In the genomic region with DNA sequence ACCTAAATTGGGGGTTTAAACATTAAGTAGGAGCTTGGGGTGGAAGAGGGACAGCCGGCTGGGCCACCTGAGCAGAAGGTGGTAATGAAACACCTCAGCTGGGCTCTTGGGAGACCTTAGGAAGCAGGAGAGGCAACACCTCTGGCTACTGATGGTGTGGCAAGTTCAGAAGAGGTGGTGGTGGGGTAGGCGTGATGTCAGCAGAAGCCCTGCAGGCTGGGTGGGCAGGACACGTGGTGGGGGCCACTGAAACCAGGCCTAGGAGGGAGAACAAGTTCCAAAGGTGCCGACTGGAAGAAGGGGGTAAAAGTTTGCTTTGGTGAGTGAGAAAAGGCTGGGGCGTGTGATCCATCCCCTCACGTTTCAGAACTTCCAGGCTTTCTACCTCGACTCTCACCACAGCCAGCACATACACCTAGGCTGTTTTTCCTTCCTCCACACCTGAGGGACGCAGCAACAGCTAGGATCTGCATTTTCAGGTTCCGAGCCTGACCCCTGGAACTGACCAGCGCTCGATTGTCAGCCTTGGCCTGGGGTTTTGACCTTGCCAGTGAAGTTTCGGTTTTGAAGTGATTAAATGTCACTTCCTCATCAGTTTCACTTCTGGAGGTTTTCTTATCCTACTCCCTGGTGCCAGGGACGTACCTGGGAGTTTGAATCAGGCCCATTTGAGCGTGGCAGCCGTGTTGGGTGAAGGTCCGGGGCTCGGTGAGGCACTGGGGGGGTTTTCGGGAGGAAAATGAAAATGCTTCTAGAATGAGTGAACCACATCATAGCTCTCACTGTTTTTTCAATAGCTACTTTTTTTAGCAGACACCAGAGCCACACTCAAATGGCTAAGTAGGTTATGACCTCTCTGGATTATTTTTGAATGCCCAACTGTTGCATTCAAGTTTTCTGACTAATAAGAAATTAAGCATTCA, we compare ENCODE assay signal across 12 cellular contexts. TPM values are rescaled to one million over a fixed set of nuclear protein-coding genes. Genes with fewer than 3 reads are reported as not detected.
DNase-seq lines count a peak whose midpoint lies in the region; ATAC-seq, FAIRE-seq and TF ChIP-seq lines count a peak whose summit lies in the region.
"Had no signal": no experiment of that assay in that cellular context is flagged by ENCODE, and none has a peak within 500 bp of the region (broad histone marks: within the 10 kb centered on the region; RNA-seq: fewer than 3 reads in every experiment).

No MANE protein-coding gene starts in this region.

- peaks cover 69% of the 10 kb centered on the region for H3K36me3 Mint-ChIP-seq in activated naive CD4-positive, alpha-beta T cell treated with anti-CD3 and anti-CD28 coated beads, Interleukin-2, amount 10 ng/mL, durations not matched to agents 7 days and 5 days
- H3K36me3 Mint-ChIP-seq in activated CD8-positive, alpha-beta T cell treated with anti-CD3 and anti-CD28 coated beads for 36 hours (ENCODE audit: low read depth): peaks cover 21% of the 10 kb centered on the region

- no peak for TF ChIP-seq RAD21 in HepG2 (CRISPR knock-in tag; IDR thresholded peaks at IDR 0.05)

- H3K4me1 ChIP-seq in HepG2 (ENCODE audit: insufficient read depth, low read length) (peaks cover 21% of the 10 kb centered on the region), thyroid gland (peaks cover 16 to 50% of the 10 kb centered on the region in 2 donors)
- H3K4me1 ChIP-seq: BE2C had no signal

- TF ChIP-seq EP300 in HepG2 (IDR thresholded peaks at IDR 0.05; ENCODE audit: low read depth in 2 of 2, low read length in 2 of 2): no peak
- TF ChIP-seq EP300 in HepG2 (CRISPR knock-in tag; IDR thresholded peaks at IDR 0.05; ENCODE audit: borderline replicate concordance): no peak

- no peak overlapping the region for H3K4me2 ChIP-seq in HepG2 (ENCODE audit: low read depth, low read length)

- H3K9ac ChIP-seq in HepG2 (ENCODE audit: insufficient read depth, low read depth, low read length): no peak overlapping the region

- ATAC-seq in activated CD8-positive, alpha-beta T cell treated with anti-CD3 and anti-CD28 coated beads for 36 hours: no peak
- ATAC-seq in HepG2 (no peak), GM18867 (IDR thresholded peaks at IDR 0.05; ENCODE audit: unreplicated experiment) (no peak)

- FAIRE-seq in HepG2 (lab: Jason Lieb, UNC): no peak

- H3K4me3 ChIP-seq in HepG2 (replicated peaks in 1 of 3; ENCODE audit: insufficient read depth in 1 of 3, low read depth in 2 of 3, low read length in 3 of 3) (no peak overlapping the region), thyroid gland (replicated peaks in 1 of 3) (no peak overlapping the region)

- TF ChIP-seq POLR2A in HepG2 (IDR thresholded peaks at IDR 0.05; ENCODE audit: insufficient read depth in 1 of 2, low read depth in 2 of 2, low read length in 2 of 2) (no peak), thyroid gland (IDR thresholded peaks at IDR 0.05) (no peak)

- H3K9me3 ChIP-seq in HepG2 (ENCODE audit: low read length): no peaks in the 10 kb centered on the region
- H3K9me3 ChIP-seq in thyroid gland: no peaks in the 10 kb centered on the region
- H3K9me3 ChIP-seq: BE2C had no signal

- H3K4me1 Mint-ChIP-seq in activated naive CD4-positive, alpha-beta T cell treated with anti-CD3 and anti-CD28 coated beads, Interleukin-2, amount 10 ng/mL, durations not matched to agents 7 days and 5 days: peaks cover 91% of the 10 kb centered on the region
- peaks cover 73% of the 10 kb centered on the region for H3K4me1 Mint-ChIP-seq in activated CD8-positive, alpha-beta T cell treated with anti-CD3 and anti-CD28 coated beads for 36 hours (ENCODE audit: low read depth)

- TF ChIP-seq CTCF in activated CD8-positive, alpha-beta T cell treated with anti-CD3 and anti-CD28 coated beads for 36 hours (IDR thresholded peaks at IDR 0.05): no peak
- TF ChIP-seq CTCF in HepG2 (CRISPR knock-in tag; IDR thresholded peaks at IDR 0.05) (no peak), thyroid gland (IDR thresholded peaks at IDR 0.05) (no peak)

- H2AFZ ChIP-seq in HepG2 (ENCODE audit: low read length): no peak overlapping the region

- intact Hi-C loops in activated CD8-positive, alpha-beta T cell treated with anti-CD3 and anti-CD28 coated beads for 36 hours (cut with micrococcal nuclease): no loop called here
- intact Hi-C loops in HepG2 (cut with micrococcal nuclease; ENCODE audit: unreplicated experiment) (no loop called here), thyroid gland (cut with DNase I) (no loop called here)

- no peaks in the 10 kb centered on the region for H3K9me3 Mint-ChIP-seq in activated naive CD4-positive, alpha-beta T cell treated with anti-CD3 and anti-CD28 coated beads, Interleukin-2, amount 10 ng/mL, durations not matched to agents 7 days and 5 days
- H3K9me3 Mint-ChIP-seq in activated CD8-positive, alpha-beta T cell treated with anti-CD3 and anti-CD28 coated beads for 36 hours: no peaks in the 10 kb centered on the region

- POLR2A ChIA-PET in activated CD8-positive, alpha-beta T cell treated with anti-CD3 and anti-CD28 coated beads for 36 hours (lab: Charles Lee): interaction anchor here (0.6 to 1.3 kb wide), 3 partner anchors 9 to 32 kb away, joined by 3 to 4 read pairs (median 3); no protein-coding TSS in a partner anchor
- POLR2A ChIA-PET in HepG2 (lab: Yijun Ruan, JAX): interaction anchor here (1.3 to 1.5 kb wide), 2 partner anchors 9 to 12 kb away, joined by 3 to 4 read pairs; no protein-coding TSS in a partner anchor

- WGBS in HepG2 (ENCODE audit: low lambda C conversion rate): 96% methylated on average over 18 of the region's 18 CpGs
- WGBS in thyroid gland, 2 donors: 76 to 81% methylated on average over 18 of the region's 18 CpGs

- no peak for DNase-seq in activated naive CD4-positive, alpha-beta T cell treated with anti-CD3 and anti-CD28 coated beads, Interleukin-2, amount 10 ng/mL, durations not matched to agents 7 days and 5 days
- DNase-seq in activated naive CD4-positive, alpha-beta T cell (lab: John Stamatoyannopoulos, UW): no peak
- DNase-seq in activated CD8-positive, alpha-beta T cell treated with anti-CD3 and anti-CD28 coated beads for 36 hours: no peak
- no peak for DNase-seq in HepG2 (ENCODE audit: low spot score)
- peak; percentile 28 to 61 for DNase-seq in thyroid gland
- DNase-seq in SIG-M5 treated with dmso at 0.1 percent for 504 hours (lab: John Stamatoyannopoulos, UW; ENCODE audit: unreplicated experiment): no peak
- DNase-seq in cortex of kidney (lab: John Stamatoyannopoulos, UW): no peak
- DNase-seq: BE2C, erythroblast, NCI-H82 had no signal

- no peaks in the 10 kb centered on the region for H3K79me2 ChIP-seq in HepG2 (ENCODE audit: insufficient read depth, low read length)

- in situ Hi-C loops in HepG2 (cut with HindIII; ENCODE audit: extremely low pct_ligation_motif_present, low pct_unique_long_range_greater_than_20kb): no loop called here

- CTCF ChIA-PET in activated naive CD4-positive, alpha-beta T cell treated with anti-CD3 and anti-CD28 coated beads, Interleukin-2, amount 10 ng/mL, durations not matched to agents 7 days and 5 days (lab: Charles Lee): no interaction called here
- CTCF ChIA-PET in activated CD8-positive, alpha-beta T cell treated with anti-CD3 and anti-CD28 coated beads for 36 hours (lab: Charles Lee): interaction anchor here (1.1 to 2.0 kb wide), 4 partner anchors 36 to 146 kb away, joined by 3 to 6 read pairs (median 5); no protein-coding TSS in a partner anchor
- CTCF ChIA-PET in HepG2 (lab: Yijun Ruan, JAX; ENCODE audit: low intra/inter-chr PET ratio, low total read pairs): no interaction called here

- peak overlapping the region; percentile 81 for H3K27ac Mint-ChIP-seq in activated naive CD4-positive, alpha-beta T cell treated with anti-CD3 and anti-CD28 coated beads, Interleukin-2, amount 10 ng/mL, durations not matched to agents 7 days and 5 days
- H3K27ac Mint-ChIP-seq in activated CD8-positive, alpha-beta T cell treated with anti-CD3 and anti-CD28 coated beads for 36 hours: peak overlapping the region; percentile 72

- no TSS peak for BruUV-seq in HepG2 (replicated peaks; lab: Mats Ljungman, UMichigan)

- H4K20me1 ChIP-seq in HepG2 (ENCODE audit: insufficient read depth, low read length): peaks cover 4% of the 10 kb centered on the region; the same call in 1 of the 2 replicates

- H3K36me3 ChIP-seq in HepG2 (replicated peaks in 1 of 2; ENCODE audit: control insufficient read depth in 1 of 2, insufficient read depth in 2 of 2, low read length in 2 of 2) (peaks cover 44 to 69% of the 10 kb centered on the region in 2 experiments), thyroid gland (peaks cover 35 to 52% of the 10 kb centered on the region in 2 donors)

- H3K27ac ChIP-seq in HepG2 (ENCODE audit: extremely low read length, insufficient read depth, low read length) (no peak overlapping the region), thyroid gland (peak overlapping the region; percentile 12 to 74 (median 33))
- H3K27ac ChIP-seq: HL-60 had no signal

- no peaks in the 10 kb centered on the region for H3K27me3 Mint-ChIP-seq in activated naive CD4-positive, alpha-beta T cell treated with anti-CD3 and anti-CD28 coated beads, Interleukin-2, amount 10 ng/mL, durations not matched to agents 7 days and 5 days
- no peaks in the 10 kb centered on the region for H3K27me3 Mint-ChIP-seq in activated CD8-positive, alpha-beta T cell treated with anti-CD3 and anti-CD28 coated beads for 36 hours

- H3K27me3 ChIP-seq in HepG2 (ENCODE audit: control insufficient read depth in 1 of 2, insufficient read depth in 2 of 2, low read length in 2 of 2) (no peaks in the 10 kb centered on the region), thyroid gland (no peaks in the 10 kb centered on the region)
- H3K27me3 ChIP-seq: BE2C had no signal

- no peak overlapping the region for H3K4me3 Mint-ChIP-seq in activated naive CD4-positive, alpha-beta T cell treated with anti-CD3 and anti-CD28 coated beads, Interleukin-2, amount 10 ng/mL, durations not matched to agents 7 days and 5 days
- H3K4me3 Mint-ChIP-seq in activated CD8-positive, alpha-beta T cell treated with anti-CD3 and anti-CD28 coated beads for 36 hours: no peak overlapping the region

RNA-seq across cellular contexts. Expression of a gene that starts 10.0 kb away (rescaled TPM):
- 1 to 10 TPM; 8.2 to 9.5 TPM for total RNA-seq in activated CD8-positive, alpha-beta T cell treated with anti-CD3 and anti-CD28 coated beads for 36 hours
- total RNA-seq in HepG2 (2016; rRNA removed; fragmentation: Illumina TruSeq; extraction: Trizol) (8.4 TPM in 2 replicates), thyroid gland (10 to 100 TPM; 31.5 to 50.6 (median 36.3) TPM)
- total RNA-seq in HepG2 (2016; cell fraction: cytosol; rRNA removed; fragmentation: Illumina TruSeq; extraction: Trizol; ENCODE audit: low read depth): 7.1 and 8.0 TPM in 2 replicates
- 6.0 and 8.2 TPM in 2 replicates for total RNA-seq in HepG2 (2016; cell fraction: insoluble cytoplasmic fraction; rRNA removed; fragmentation: Illumina TruSeq; extraction: Trizol)
- total RNA-seq in HepG2 (2016; cell fraction: membrane; rRNA removed; fragmentation: Illumina TruSeq; extraction: Trizol): 18.8 and 19.0 TPM in 2 replicates
- total RNA-seq in HepG2 (2016; cell fraction: nucleus; rRNA removed; fragmentation: Illumina TruSeq; extraction: Trizol): 4.0 and 5.8 TPM in 2 replicates
- 5.2 and 5.6 TPM in 2 replicates for polyA plus RNA-seq in HepG2 (2011; rRNA removed)
- 4.6 and 5.0 TPM in 2 replicates for polyA plus RNA-seq in HepG2 (2011; cell fraction: cytosol; rRNA removed)
- 4.7 and 4.9 TPM in 2 replicates for polyA plus RNA-seq in HepG2 (2011; cell fraction: nucleus; rRNA removed)
- 3.0 and 3.4 TPM in 2 replicates for polyA plus RNA-seq in HepG2 (2012)
- polyA plus RNA-seq in HepG2 (2016; cell fraction: cytosol; fragmentation: Illumina TruSeq; extraction: Trizol; ENCODE audit: low read depth): 8.8 and 9.8 TPM in 2 replicates
- 8.1 and 9.3 TPM in 2 replicates for polyA plus RNA-seq in HepG2 (2016; cell fraction: insoluble cytoplasmic fraction; fragmentation: Illumina TruSeq; extraction: Trizol; ENCODE audit: low read depth)
- polyA plus RNA-seq in HepG2 (2016; cell fraction: membrane; fragmentation: Illumina TruSeq; extraction: Trizol; ENCODE audit: low read depth): 17.1 and 17.3 TPM in 2 replicates
- polyA plus RNA-seq in HepG2 (2016; cell fraction: nucleus; fragmentation: Illumina TruSeq; extraction: Trizol; ENCODE audit: insufficient read depth, low read depth): 7.7 and 8.0 TPM in 2 replicates
- 2.2 and 3.6 TPM in 2 replicates for polyA minus RNA-seq in HepG2 (2011; rRNA and poly(A)+ RNA removed; ENCODE audit: low replicate concordance)
- 1.6 and 1.9 TPM in 2 replicates for polyA minus RNA-seq in HepG2 (2011; cell fraction: cytosol; rRNA and poly(A)+ RNA removed)
- polyA minus RNA-seq in HepG2 (2011; cell fraction: nucleus; rRNA and poly(A)+ RNA removed): 4.4 and 4.9 TPM in 2 replicates

Comparison
In these comparisons a context has a peak if more than half of its experiments do, and no peak if none do; other contexts are left out.
1. DNase-seq: peak in thyroid gland (2 of 2); none in activated naive CD4-positive, alpha-beta T cell treated with anti-CD3 and anti-CD28 coated beads, Interleukin-2, amount 10 ng/mL, durations not matched to agents 7 days and 5 days (single experiment), activated naive CD4-positive, alpha-beta T cell (0 of 4), activated CD8-positive, alpha-beta T cell treated with anti-CD3 and anti-CD28 coated beads for 36 hours (single experiment), HepG2 (single experiment), SIG-M5 treated with dmso at 0.1 percent for 504 hours (single experiment) and cortex of kidney (single experiment).